14 cellular contexts compared by ENCODE assay signal in genomic region chr5:115657883-115658233, GRCh38. TPM values are rescaled to one million over a fixed set of nuclear protein-coding genes. Genes with fewer than 3 reads are reported as not detected.
A peak's percentile ranks its signal among the peaks of the same experiment; 100 is the strongest.
DNase-seq lines count a peak whose midpoint lies in the region; ATAC-seq, FAIRE-seq and TF ChIP-seq lines count a peak whose summit lies in the region.
"Had no signal": no experiment of that assay in that cellular context is flagged by ENCODE, and none has a peak within 500 bp of the region (broad histone marks: within the 10 kb centered on the region; RNA-seq: fewer than 3 reads in every experiment).

No MANE protein-coding gene starts in this region.

- H3K9ac ChIP-seq in HCT116 (ENCODE audit: low read length) (no peak overlapping the region), adipocyte (ENCODE audit: low read length) (peak overlapping the region; percentile 6)

- DNase-seq in A549 (ENCODE audit: low read depth in 1 of 2, low spot score in 1 of 2) (peak; percentile 34 to 38), HCT116 (ENCODE audit: low read depth, low spot score) (peak; percentile 22), adipocyte (ENCODE audit: low read depth) (peak; percentile 72), fibroblast of villous mesenchyme (ENCODE audit: low read depth) (peak; percentile 23), NCI-H82 (lab: John Stamatoyannopoulos, UW) (no peak), prostate gland (ENCODE audit: low spot score) (no peak)
- no peak for DNase-seq in stimulated activated CD4-positive, alpha-beta T cell treated with anti-CD3 and anti-CD28 coated beads, Interleukin-1b, Interleukin-23, amount 100 ng/mL, for 48 hours
- DNase-seq in activated naive CD4-positive, alpha-beta T cell treated with anti-CD3 and anti-CD28 coated beads, Interleukin-2, amount 50 U/mL, for 16 hours, result no peak
- DNase-seq: activated CD8-positive, alpha-beta memory T cell treated with anti-CD3 and anti-CD28 coated beads, Interleukin-2, amount 50 U/mL, for 48 hours; DND-41; hypothalamus; NCI-H1436; NCI-H69; ovary had no signal

- H3K4me3 ChIP-seq in A549, result no peak overlapping the region
- H3K4me3 ChIP-seq in HCT116 (replicated peaks in 1 of 2; ENCODE audit: low read depth in 1 of 2, low read length in 2 of 2), result no peak overlapping the region
- H3K4me3 ChIP-seq in adipocyte (ENCODE audit: low read length), result no peak overlapping the region
- no peak overlapping the region for H3K4me3 ChIP-seq in fibroblast of villous mesenchyme (ENCODE audit: low read depth, low read length)
- H3K4me3 ChIP-seq in prostate gland, result no peak overlapping the region
- H3K4me3 ChIP-seq: ovary had no signal

- intact Hi-C loops in HCT116 (cut with micrococcal nuclease), result no loop called here
- intact Hi-C loops in prostate gland (cut with DNase I), result no loop called here

- no peak for FAIRE-seq in A549 (lab: Jason Lieb, UNC)

- H3K36me3 ChIP-seq in HCT116 (ENCODE audit: control insufficient read depth in 1 of 2, insufficient read depth in 2 of 2, low read length in 2 of 2), result no peaks in the 10 kb centered on the region
- no peaks in the 10 kb centered on the region for H3K36me3 ChIP-seq in adipocyte (ENCODE audit: control insufficient read depth, insufficient read depth, low read length, severe bottlenecking)
- H3K36me3 ChIP-seq in prostate gland, result no peaks in the 10 kb centered on the region
- H3K36me3 ChIP-seq: ovary had no signal

- peaks cover 12% of the 10 kb centered on the region for H3K4me1 ChIP-seq in A549
- H3K4me1 ChIP-seq in HCT116 (ENCODE audit: control insufficient read depth in 1 of 2, insufficient read depth in 2 of 2, low read length in 2 of 2), result peaks cover 0 to 13% of the 10 kb centered on the region in 2 experiments; a peak in 2 of 4 replicates
- peaks cover 33% of the 10 kb centered on the region for H3K4me1 ChIP-seq in adipocyte (ENCODE audit: control insufficient read depth, insufficient read depth, low read length)
- no peaks in the 10 kb centered on the region for H3K4me1 ChIP-seq in prostate gland (replicated peaks)

- RAD21 ChIA-PET in HCT116 (lab: Charles Lee; ENCODE audit: low non-redundant PET in 1 of 2, low total read pairs in 2 of 2, uncharacterized antibody in 2 of 2, unreplicated experiment in 2 of 2), result no interaction called here

- TF ChIP-seq POLR2A in A549 (IDR thresholded peaks at IDR 0.05; ENCODE audit: low read length) (no peak), HCT116 (IDR thresholded peaks at IDR 0.05; ENCODE audit: borderline replicate concordance, extremely low read depth, insufficient read depth, insufficient read length) (no peak), prostate gland (IDR thresholded peaks at IDR 0.05) (no peak)

- CTCF ChIA-PET in A549 (lab: Yijun Ruan, JAX) (no interaction called here), HCT116 (lab: Charles Lee) (no interaction called here)

- no TSS peak for BruUV-seq in HCT116 (replicated peaks; lab: Mats Ljungman, UMichigan)

- H3K9me2 ChIP-seq in HCT116 (ENCODE audit: insufficient read depth), result no peaks in the 10 kb centered on the region

- H3K27ac ChIP-seq in A549 (no peak overlapping the region), HCT116 (ENCODE audit: low read depth, low read length) (no peak overlapping the region), prostate gland (no peak overlapping the region)
- H3K27ac ChIP-seq: ovary had no signal

- ATAC-seq in A549, result peak; percentile 89 to 95
- peak; percentile 91 for ATAC-seq in HCT116

- no peaks in the 10 kb centered on the region for H4K20me1 ChIP-seq in HCT116 (ENCODE audit: insufficient read depth)

- peak overlapping the region; percentile 40 for H2AFZ ChIP-seq in HCT116 (ENCODE audit: low read depth, low read length, poor library complexity, severe bottlenecking)

- TF ChIP-seq EP300 in A549 (IDR thresholded peaks at IDR 0.05), result no peak

- H3K9me3 ChIP-seq in A549 (no peaks in the 10 kb centered on the region), HCT116 (ENCODE audit: control insufficient read depth in 1 of 2, insufficient read depth in 1 of 2, low read depth in 1 of 2, low read length in 2 of 2) (no peaks in the 10 kb centered on the region), adipocyte (ENCODE audit: control insufficient read depth, low read length) (peaks cover 11% of the 10 kb centered on the region), prostate gland (no peaks in the 10 kb centered on the region)
- H3K9me3 ChIP-seq: ovary had no signal

- no peak for TF ChIP-seq CTCF in A549 (IDR thresholded peaks at IDR 0.05)
- no peak for TF ChIP-seq CTCF in HCT116 (IDR thresholded peaks at IDR 0.05 in 2 of 3, conservative IDR thresholded peaks at IDR 0.05 in 1 of 3; ENCODE audit: borderline replicate concordance in 1 of 3, insufficient read depth in 1 of 3, low read depth in 2 of 3, low read length in 2 of 3)
- TF ChIP-seq CTCF in fibroblast of villous mesenchyme (IDR thresholded peaks at IDR 0.05; ENCODE audit: insufficient read depth, low read depth, low read length), result no peak
- TF ChIP-seq CTCF in prostate gland (IDR thresholded peaks at IDR 0.05), result no peak

- TF ChIP-seq RAD21 in A549 (conservative IDR thresholded peaks at IDR 0.05 in 1 of 2, IDR thresholded peaks at IDR 0.05 in 1 of 2), result no peak
- no peak; the same call in 1 of the 2 replicates for TF ChIP-seq RAD21 in HCT116 (IDR thresholded peaks at IDR 0.05; ENCODE audit: low read depth)

- POLR2A ChIA-PET in A549 (lab: Yijun Ruan, JAX), result no interaction called here
- POLR2A ChIA-PET in HCT116 (lab: Charles Lee), result no interaction called here

- no peaks in the 10 kb centered on the region for H3K79me2 ChIP-seq in HCT116 (ENCODE audit: insufficient read depth, low read length)

- 7% methylated on average over 2 of the region's 2 CpGs for WGBS in A549 (ENCODE audit: missing lambda C conversion rate)
- WGBS in prostate gland, result 84% methylated on average over 2 of the region's 2 CpGs

- H3K4me2 ChIP-seq in A549 (peak overlapping the region; percentile 29), HCT116 (ENCODE audit: low read length) (peak overlapping the region; percentile 47)

- H3K27me3 ChIP-seq in HCT116 (ENCODE audit: insufficient read depth, low read length), result no peaks in the 10 kb centered on the region
- no peaks in the 10 kb centered on the region for H3K27me3 ChIP-seq in adipocyte (replicated peaks; ENCODE audit: control insufficient read depth, insufficient read depth, low read length)
- no peaks in the 10 kb centered on the region for H3K27me3 ChIP-seq in prostate gland (replicated peaks; ENCODE audit: insufficient read depth)
- H3K27me3 ChIP-seq: ovary had no signal

TF ChIP-seq in A549, 52 proteins besides CTCF, POLR2A, EP300 and RAD21 (continues in another document):
- TF ChIP-seq MAFK (IDR thresholded peaks at IDR 0.05; ENCODE audit: partially characterized antibody), result peak; percentile 14
- TF ChIP-seq, protein P1, sequence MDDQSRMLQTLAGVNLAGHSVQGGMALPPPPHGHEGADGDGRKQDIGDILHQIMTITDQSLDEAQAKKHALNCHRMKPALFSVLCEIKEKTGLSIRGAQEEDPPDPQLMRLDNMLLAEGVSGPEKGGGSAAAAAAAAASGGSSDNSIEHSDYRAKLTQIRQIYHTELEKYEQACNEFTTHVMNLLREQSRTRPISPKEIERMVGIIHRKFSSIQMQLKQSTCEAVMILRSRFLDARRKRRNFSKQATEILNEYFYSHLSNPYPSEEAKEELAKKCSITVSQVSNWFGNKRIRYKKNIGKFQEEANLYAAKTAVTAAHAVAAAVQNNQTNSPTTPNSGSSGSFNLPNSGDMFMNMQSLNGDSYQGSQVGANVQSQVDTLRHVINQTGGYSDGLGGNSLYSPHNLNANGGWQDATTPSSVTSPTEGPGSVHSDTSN (IDR thresholded peaks at IDR 0.05), result no peak
- no peak for TF ChIP-seq CHD2 (IDR thresholded peaks at IDR 0.05; ENCODE audit: low read length, partially characterized antibody)
- peak; percentile 48; the same call in 1 of the 2 replicates for TF ChIP-seq JUNB (IDR thresholded peaks at IDR 0.05)
- TF ChIP-seq TFCP2L1 (CRISPR knock-in tag; IDR thresholded peaks at IDR 0.05), result no peak
- TF ChIP-seq FOSL2 (IDR thresholded peaks at IDR 0.05), result peak; percentile 68
- peak; percentile 64; the same call in 1 of the 2 replicates for TF ChIP-seq FOSL2 (CRISPR knock-in tag; IDR thresholded peaks at IDR 0.05)

TF ChIP-seq in HCT116, 20 proteins besides CTCF, POLR2A, EP300 and RAD21:
- peak; percentile 72 for TF ChIP-seq JUND (IDR thresholded peaks at IDR 0.05)
- 0 out of 2 replicates have a peak, but pooled peaks have one; percentile 44 for TF ChIP-seq CBX3 (IDR thresholded peaks at IDR 0.05; ENCODE audit: low read depth)
- peak; percentile 18; the same call in 1 of the 2 replicates for TF ChIP-seq SP1 (IDR thresholded peaks at IDR 0.05; ENCODE audit: low read depth)
- TF ChIP-seq FOSL1 (IDR thresholded peaks at IDR 0.05; ENCODE audit: low read depth), result peak; percentile 84
- no peak for TF ChIP-seq EZH2phosphoT487 (IDR thresholded peaks at IDR 0.05; ENCODE audit: borderline replicate concordance)

RNA-seq across cellular contexts. Expression of gene TMED7, which starts 32.0 kb away (rescaled TPM):
- polyA plus RNA-seq in A549 (2011; rRNA removed) (76.1 and 99.1 TPM in 2 replicates), A549 (2017; fragmentation: RNase III; extraction: RNeasy Plus Mini Kit Qiagen cat#74134 plus additional on column Dnase treatment) (50.4 to 66.3 TPM (median 60.6 TPM) in 3 replicates)
- 57.2 and 83.5 TPM in 2 replicates for polyA plus RNA-seq in A549 (2012; cell fraction: cytosol; rRNA removed)
- polyA plus RNA-seq in A549 (2012; cell fraction: nucleus; rRNA removed), result 48.1 and 102 TPM in 2 replicates
- polyA minus RNA-seq in A549 (2011; rRNA and poly(A)+ RNA removed), result 34.0 and 36.7 TPM in 2 replicates
- total RNA-seq in HCT116 (2021; ENCODE audit: unreplicated experiment) (167 TPM), fibroblast of villous mesenchyme (134 and 234 TPM in 2 replicates), prostate gland (100 to 1,000 TPM; 109 to 155 TPM)
- polyA plus RNA-seq in HCT116 (2012), result 36.9 and 46.1 TPM in 2 replicates

RNA-seq across cellular contexts. Expression of gene TICAM2, which starts 55.6 kb away (rescaled TPM):
- polyA plus RNA-seq in A549 (2011; rRNA removed) (0.07 and 0.34 TPM in 2 replicates), A549 (2017; fragmentation: RNase III; extraction: RNeasy Plus Mini Kit Qiagen cat#74134 plus additional on column Dnase treatment) (0.37 to 0.77 TPM (median 0.49 TPM) in 3 replicates)
- 0.03 and 0.08 TPM in 2 replicates for polyA plus RNA-seq in A549 (2012; cell fraction: cytosol; rRNA removed)
- polyA plus RNA-seq in A549 (2012; cell fraction: nucleus; rRNA removed), result 0.06 TPM in 1 of 2 replicates, not detected in the other
- not detected in 2 replicates for polyA minus RNA-seq in A549 (2011; rRNA and poly(A)+ RNA removed)
- total RNA-seq in HCT116 (2021; ENCODE audit: unreplicated experiment) (2.9 TPM), fibroblast of villous mesenchyme (6.9 and 7.1 TPM in 2 replicates), prostate gland (1 to 10 TPM; 1.9 TPM)
- not detected in 2 replicates for polyA plus RNA-seq in HCT116 (2012)

Comparison
In these comparisons a context has a peak if more than half of its experiments do, and no peak if none do; other contexts are left out.
1. DNase-seq: peak in A549 (2 of 2), HCT116 (single experiment), adipocyte (single experiment) and fibroblast of villous mesenchyme (single experiment); none in stimulated activated CD4-positive, alpha-beta T cell treated with anti-CD3 and anti-CD28 coated beads, Interleukin-1b, Interleukin-23, amount 100 ng/mL, for 48 hours (single experiment), NCI-H82 (single experiment), prostate gland (single experiment) and activated naive CD4-positive, alpha-beta T cell treated with anti-CD3 and anti-CD28 coated beads, Interleukin-2, amount 50 U/mL, for 16 hours (single experiment).